In the genomic region with DNA sequence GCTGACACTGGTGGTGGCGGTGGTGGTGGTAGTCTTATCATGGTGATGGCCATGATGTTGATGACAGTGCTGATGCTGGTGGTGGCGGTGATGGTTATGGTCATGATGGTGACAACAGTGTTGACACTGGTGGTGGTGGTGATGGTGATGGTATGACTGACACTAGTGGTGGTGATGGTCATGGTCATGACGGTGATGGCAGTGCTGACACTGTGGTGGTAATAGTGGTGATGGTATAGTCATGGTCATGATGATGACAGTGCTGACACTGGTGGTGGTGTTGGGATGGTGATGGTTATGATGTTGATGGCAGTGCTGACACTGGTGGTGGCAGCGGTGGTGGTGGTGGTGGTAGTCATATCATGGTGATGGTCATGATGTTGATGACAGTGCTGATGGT, we compare ENCODE assay signal across 17 cellular contexts.
A peak's percentile ranks its signal among the peaks of the same experiment; 100 is the strongest.
DNase-seq lines count a peak whose midpoint lies in the region; FAIRE-seq and TF ChIP-seq lines count a peak whose summit lies in the region.
"Had no signal": no experiment of that assay in that cellular context is flagged by ENCODE, and none has a peak within 500 bp of the region (broad histone marks: within the 10 kb centered on the region; RNA-seq: fewer than 3 reads in every experiment).

No MANE protein-coding gene starts in this region.

- H3K4me3 Mint-ChIP-seq in osteocyte (ENCODE audit: unreplicated experiment): no peak overlapping the region
- H3K4me3 Mint-ChIP-seq: CD4-positive, CD25-positive, alpha-beta regulatory T cell; CD8-positive, alpha-beta memory T cell had no signal

- H3K27me3 Mint-ChIP-seq in osteocyte (ENCODE audit: unreplicated experiment): no peaks in the 10 kb centered on the region
- H3K27me3 Mint-ChIP-seq: CD4-positive, CD25-positive, alpha-beta regulatory T cell had no signal

- H3K27ac Mint-ChIP-seq in osteocyte (ENCODE audit: unreplicated experiment): no peak overlapping the region
- H3K27ac Mint-ChIP-seq: CD4-positive, CD25-positive, alpha-beta regulatory T cell; CD8-positive, alpha-beta memory T cell had no signal

- no peaks in the 10 kb centered on the region for H3K36me3 Mint-ChIP-seq in osteocyte (ENCODE audit: unreplicated experiment)
- H3K36me3 Mint-ChIP-seq: CD4-positive, CD25-positive, alpha-beta regulatory T cell; CD8-positive, alpha-beta memory T cell had no signal

- H3K36me3 ChIP-seq in HEK293 (ENCODE audit: control insufficient read depth in 2 of 2, insufficient read depth in 1 of 2, low read length in 2 of 2) (no peaks in the 10 kb centered on the region), bronchial epithelial cell (ENCODE audit: control insufficient read depth, insufficient read depth, low read length) (no peaks in the 10 kb centered on the region), adrenal gland (replicated peaks in 1 of 2) (no peaks in the 10 kb centered on the region)
- H3K36me3 ChIP-seq: BE2C had no signal

- TF ChIP-seq CTCF in HEK293 (tag by site-specific recombination; IDR thresholded peaks at IDR 0.05) (no peak), bronchial epithelial cell (IDR thresholded peaks at IDR 0.05; ENCODE audit: insufficient read depth, low read length, severe bottlenecking) (no peak), osteocyte (IDR thresholded peaks at IDR 0.05) (no peak), adrenal gland (IDR thresholded peaks at IDR 0.05) (no peak)

- POLR2A ChIA-PET in HEK293 (lab: Yijun Ruan, JAX): no interaction called here

- CTCF ChIA-PET in HEK293 (lab: Yijun Ruan, JAX): no interaction called here

- no peaks in the 10 kb centered on the region for H3K4me1 ChIP-seq in HEK293 (ENCODE audit: control insufficient read depth, insufficient read depth, low read length)
- no peaks in the 10 kb centered on the region for H3K4me1 ChIP-seq in adrenal gland (replicated peaks in 1 of 2)
- H3K4me1 ChIP-seq: BE2C had no signal

- no peak overlapping the region for H3K27ac ChIP-seq in HEK293 (ENCODE audit: extremely low read depth, low read depth, low read length)
- H3K27ac ChIP-seq in adrenal gland: no peak overlapping the region
- H3K27ac ChIP-seq: GM23248 had no signal

- H3K9me3 Mint-ChIP-seq in osteocyte (ENCODE audit: unreplicated experiment): peaks cover 6% of the 10 kb centered on the region

- peak; percentile 96 for FAIRE-seq in bronchial epithelial cell (lab: Jason Lieb, UNC)
- FAIRE-seq: GM12892, GM18507, H54 had no signal

- H3K9me3 ChIP-seq in HEK293 (ENCODE audit: control insufficient read depth, insufficient read depth, low read depth, low read length): no peaks in the 10 kb centered on the region
- no peaks in the 10 kb centered on the region for H3K9me3 ChIP-seq in adrenal gland (replicated peaks in 1 of 3)
- H3K9me3 ChIP-seq: BE2C had no signal

- H3K4me1 Mint-ChIP-seq in osteocyte (ENCODE audit: unreplicated experiment): no peaks in the 10 kb centered on the region
- H3K4me1 Mint-ChIP-seq: CD4-positive, CD25-positive, alpha-beta regulatory T cell; CD8-positive, alpha-beta memory T cell had no signal

- intact Hi-C loops in adrenal gland (cut with DNase I): no loop called here

- TF ChIP-seq POLR2A in adrenal gland (IDR thresholded peaks at IDR 0.05): no peak

- WGBS in adrenal gland, 4 donors: 85 to 95% (median 91%) methylated on average over 4 of the region's 4 CpGs

- H3K4me3 ChIP-seq in HEK293 (ENCODE audit: low read depth, low read length) (no peak overlapping the region), bronchial epithelial cell (ENCODE audit: low read depth, low read length) (no peak overlapping the region), adrenal gland (no peak overlapping the region)
- H3K4me3 ChIP-seq: GM23248 had no signal

- H3K27me3 ChIP-seq in bronchial epithelial cell (ENCODE audit: control insufficient read depth, insufficient read depth, low read length) (no peaks in the 10 kb centered on the region), adrenal gland (no peaks in the 10 kb centered on the region)
- H3K27me3 ChIP-seq: BE2C had no signal

- DNase-seq in bronchial epithelial cell (ENCODE audit: low read depth): no peak
- peak; percentile 62 for DNase-seq in osteocyte (ENCODE audit: extremely low spot score, unreplicated experiment)
- DNase-seq in adrenal gland: no peak
- DNase-seq in AG08396 (ENCODE audit: low spot score): no peak
- DNase-seq in activated CD4-positive, alpha-beta T cell treated with anti-CD3 and anti-CD28 coated beads for 4 hours: no peak
- DNase-seq: BE2C; C1 segment of cervical spinal cord; CD4-positive, CD25-positive, alpha-beta regulatory T cell; CD8-positive, alpha-beta memory T cell; COR-L47; DMS 273 treated with DMSO at 0.1 percent for 48 hours; GDM1; GM23248 had no signal

TF ChIP-seq in HEK293, 187 proteins besides CTCF, POLR2A, EP300 and RAD21:
- TF ChIP-seq, protein P1, sequence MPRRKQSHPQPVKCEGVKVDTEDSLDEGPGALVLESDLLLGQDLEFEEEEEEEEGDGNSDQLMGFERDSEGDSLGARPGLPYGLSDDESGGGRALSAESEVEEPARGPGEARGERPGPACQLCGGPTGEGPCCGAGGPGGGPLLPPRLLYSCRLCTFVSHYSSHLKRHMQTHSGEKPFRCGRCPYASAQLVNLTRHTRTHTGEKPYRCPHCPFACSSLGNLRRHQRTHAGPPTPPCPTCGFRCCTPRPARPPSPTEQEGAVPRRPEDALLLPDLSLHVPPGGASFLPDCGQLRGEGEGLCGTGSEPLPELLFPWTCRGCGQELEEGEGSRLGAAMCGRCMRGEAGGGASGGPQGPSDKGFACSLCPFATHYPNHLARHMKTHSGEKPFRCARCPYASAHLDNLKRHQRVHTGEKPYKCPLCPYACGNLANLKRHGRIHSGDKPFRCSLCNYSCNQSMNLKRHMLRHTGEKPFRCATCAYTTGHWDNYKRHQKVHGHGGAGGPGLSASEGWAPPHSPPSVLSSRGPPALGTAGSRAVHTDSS (tag by site-specific recombination; IDR thresholded peaks at IDR 0.05): no peak
- no peak for TF ChIP-seq HOXC10 (CRISPR knock-in tag; IDR thresholded peaks at IDR 0.05)
- TF ChIP-seq ZSCAN30 (tag by site-specific recombination; IDR thresholded peaks at IDR 0.05): no peak
- 0 out of 2 replicates have a peak, but pooled peaks have one; percentile 32 for TF ChIP-seq HOXD13 (CRISPR knock-in tag; IDR thresholded peaks at IDR 0.05; ENCODE audit: borderline replicate concordance)
- no peak for TF ChIP-seq GLIS2 (tag by site-specific recombination; IDR thresholded peaks at IDR 0.05)
- TF ChIP-seq ZNF16 (tag by site-specific recombination; IDR thresholded peaks at IDR 0.05; ENCODE audit: low read depth): no peak
- TF ChIP-seq ZXDB (tag by site-specific recombination; IDR thresholded peaks at IDR 0.05): no peak
TF ChIP-seq in HEK293: peak in this region for 1.
